ENCODE assay signal across 23 cellular contexts in genomic region chr11:28472904-28473303, GRCh38.
"Had no signal": no experiment of that assay in that cellular context is flagged by ENCODE, and none has a peak within 500 bp of the region (broad histone marks: within the 10 kb centered on the region; RNA-seq: fewer than 3 reads in every experiment).

No MANE protein-coding gene starts in this region.

- H3K4me3 ChIP-seq: colonic mucosa, esophagus muscularis mucosa, gastroesophageal sphincter, heart left ventricle, left lung, lower lobe of right lung, mucosa of descending colon had no signal

- H3K27ac ChIP-seq: colonic mucosa, epithelial cell of prostate, esophagus muscularis mucosa, foreskin keratinocyte, gastroesophageal sphincter, heart left ventricle, left lung, lower lobe of right lung had no signal

- H3K36me3 ChIP-seq: colonic mucosa, esophagus muscularis mucosa, gastroesophageal sphincter, heart left ventricle, left lung, lower lobe of right lung had no signal

- H3K27me3 ChIP-seq: colonic mucosa, esophagus muscularis mucosa, foreskin keratinocyte, gastroesophageal sphincter, heart left ventricle, left lung had no signal

- DNase-seq: cerebellar nuclear complex; colonic mucosa; cortex of kidney; effector CD8-positive, alpha-beta T cell; effector memory CD8-positive, alpha-beta T cell; endodermal cell; erythroblast; foreskin keratinocyte; heart left ventricle; hippocampal formation; left cardiac atrium; left lung; lower lobe of right lung; mesenchymal stem cell; mucosa of descending colon; naive B cell had no signal

- H3K4me1 ChIP-seq: colonic mucosa, foreskin keratinocyte, left lung, lower lobe of right lung had no signal

- ATAC-seq: effector memory CD8-positive, alpha-beta T cell; foreskin keratinocyte; gastroesophageal sphincter; left cardiac atrium; left lung; lower lobe of right lung; mucosa of descending colon had no signal

- FAIRE-seq: endometrium, frontal cortex, islet of Langerhans, keratinocyte had no signal

- H3K9me3 ChIP-seq: colonic mucosa, esophagus muscularis mucosa, gastroesophageal sphincter, heart left ventricle, left lung, lower lobe of right lung, mucosa of descending colon had no signal
